In the genomic region with DNA sequence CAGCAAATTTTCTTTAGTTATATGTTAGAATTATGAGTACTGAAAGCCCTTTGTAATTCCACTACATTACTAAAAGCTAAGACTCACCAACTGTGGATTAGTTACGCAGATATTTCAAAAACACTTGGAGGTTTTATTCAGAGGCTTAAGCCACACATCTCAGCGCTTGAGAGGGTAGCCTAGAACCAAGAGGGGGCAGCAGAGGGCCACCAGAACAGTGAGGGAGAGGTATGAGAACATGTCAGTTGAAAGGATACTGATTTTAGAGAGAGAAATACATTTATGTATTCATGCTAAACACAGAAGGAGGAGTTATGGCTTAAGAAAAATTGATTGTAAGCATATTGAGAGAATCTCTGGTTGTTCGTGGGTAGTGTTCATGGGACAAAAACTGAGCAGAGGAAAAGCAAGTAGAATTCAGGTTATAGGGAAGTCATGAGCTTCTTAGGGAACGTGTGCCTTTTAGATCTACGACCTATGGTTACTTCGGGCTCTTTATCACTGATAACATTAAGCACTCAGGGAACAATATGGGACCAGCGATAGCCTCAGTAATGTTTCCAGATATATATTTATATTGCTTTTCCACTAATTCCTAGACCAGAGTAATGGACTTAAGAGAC, we compare ENCODE assay signal across 8 cellular contexts. TPM values are rescaled to one million over a fixed set of nuclear protein-coding genes. Genes with fewer than 3 reads are reported as not detected.
DNase-seq lines count a peak whose midpoint lies in the region; ATAC-seq and TF ChIP-seq lines count a peak whose summit lies in the region.

No MANE protein-coding gene starts in this region.

- H3K4me3 ChIP-seq in kidney epithelial cell (ENCODE audit: low read depth, low read length) = no peak overlapping the region

- no peaks in the 10 kb centered on the region for H3K36me3 ChIP-seq in kidney epithelial cell (ENCODE audit: control insufficient read depth, insufficient read depth, low read length)

- H3K27ac ChIP-seq in VCaP = no peak overlapping the region

- in situ Hi-C loops in T47D (cut with HindIII; ENCODE audit: low pct_unique_long_range_greater_than_20kb, low sequenced_read_pairs) = no loop called here

- H3K27me3 ChIP-seq in kidney epithelial cell (ENCODE audit: control insufficient read depth, insufficient read depth, low read length) = no peaks in the 10 kb centered on the region

- ATAC-seq in GM18909 (IDR thresholded peaks at IDR 0.05; ENCODE audit: poor library complexity, unreplicated experiment) (peak; percentile 94), HG03108 (IDR thresholded peaks at IDR 0.05; ENCODE audit: unreplicated experiment) (peak; percentile 83)

- peak; percentile 95 for TF ChIP-seq CTCF in VCaP (conservative IDR thresholded peaks at IDR 0.05)
- TF ChIP-seq CTCF in kidney epithelial cell (IDR thresholded peaks at IDR 0.05; ENCODE audit: insufficient read depth, low read length, poor library complexity, severe bottlenecking) = peak; percentile 95

- peak; percentile 68 to 69 for DNase-seq in AML-193 (lab: John Stamatoyannopoulos, UW)
- peak; percentile 74 for DNase-seq in NCI-H2171 treated with DMSO at 0.1 percent for 48 hours (lab: John Stamatoyannopoulos, UW)
- peak; percentile 25 to 83 for DNase-seq in T47D (ENCODE audit: low read depth in 1 of 2, low spot score in 1 of 2)
- peak; percentile 14 for DNase-seq in kidney epithelial cell (ENCODE audit: low read depth)
- peak; percentile 32 for DNase-seq in stimulated activated CD4-positive, alpha-beta T cell treated with anti-CD3 and anti-CD28 coated beads, Interleukin-2, amount 100 ng/mL, for 4 hours (ENCODE audit: low read depth)

RNA-seq across cellular contexts. Expression of gene SERINC1, which starts 20.4 kb away (rescaled TPM):
- total RNA-seq in kidney epithelial cell = 112 and 130 TPM in 2 replicates

Comparison
In these comparisons a context has a peak if more than half of its experiments do, and no peak if none do; other contexts are left out.
1. DNase-seq: peak in every context shown above with its lines; median percentile 74 in NCI-H2171 treated with DMSO at 0.1 percent for 48 hours; 68 in AML-193; 54 in T47D; 32 in stimulated activated CD4-positive, alpha-beta T cell treated with anti-CD3 and anti-CD28 coated beads, Interleukin-2, amount 100 ng/mL, for 4 hours; 14 in kidney epithelial cell.